In the genomic region with DNA sequence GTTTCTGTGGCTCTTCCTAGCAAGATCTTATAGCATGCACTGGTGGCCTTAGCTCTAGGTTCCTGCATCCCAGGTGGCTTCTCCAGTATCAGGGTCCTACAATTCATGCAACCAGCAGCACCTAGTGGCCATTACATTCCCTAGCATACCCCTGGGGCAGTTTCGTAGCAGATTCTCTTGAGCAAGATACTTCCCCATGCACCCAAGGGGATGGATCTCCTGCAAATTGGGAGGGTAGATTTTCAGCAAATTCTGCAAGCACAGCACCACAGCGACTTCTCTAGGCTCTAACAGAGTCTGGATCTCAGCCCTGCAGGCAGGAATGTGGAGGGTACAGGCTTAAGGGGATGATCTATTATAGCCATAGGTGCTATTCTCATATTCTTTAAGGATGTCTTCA, we compare ENCODE assay signal across 1 cellular context.
TF ChIP-seq lines count a peak whose summit lies in the region.

No MANE protein-coding gene starts in this region.

TF ChIP-seq in H1, 55 proteins besides CTCF, POLR2A, EP300 and RAD21 (continued from another document):
- TF ChIP-seq, protein P1, sequence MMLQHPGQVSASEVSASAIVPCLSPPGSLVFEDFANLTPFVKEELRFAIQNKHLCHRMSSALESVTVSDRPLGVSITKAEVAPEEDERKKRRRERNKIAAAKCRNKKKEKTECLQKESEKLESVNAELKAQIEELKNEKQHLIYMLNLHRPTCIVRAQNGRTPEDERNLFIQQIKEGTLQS (IDR thresholded peaks at IDR 0.05; ENCODE audit: insufficient read depth, low read depth, low read length): no peak
- TF ChIP-seq, protein P2, sequence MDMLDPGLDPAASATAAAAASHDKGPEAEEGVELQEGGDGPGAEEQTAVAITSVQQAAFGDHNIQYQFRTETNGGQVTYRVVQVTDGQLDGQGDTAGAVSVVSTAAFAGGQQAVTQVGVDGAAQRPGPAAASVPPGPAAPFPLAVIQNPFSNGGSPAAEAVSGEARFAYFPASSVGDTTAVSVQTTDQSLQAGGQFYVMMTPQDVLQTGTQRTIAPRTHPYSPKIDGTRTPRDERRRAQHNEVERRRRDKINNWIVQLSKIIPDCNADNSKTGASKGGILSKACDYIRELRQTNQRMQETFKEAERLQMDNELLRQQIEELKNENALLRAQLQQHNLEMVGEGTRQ (IDR thresholded peaks at IDR 0.05; ENCODE audit: low read length): no peak
- TF ChIP-seq, protein P3, sequence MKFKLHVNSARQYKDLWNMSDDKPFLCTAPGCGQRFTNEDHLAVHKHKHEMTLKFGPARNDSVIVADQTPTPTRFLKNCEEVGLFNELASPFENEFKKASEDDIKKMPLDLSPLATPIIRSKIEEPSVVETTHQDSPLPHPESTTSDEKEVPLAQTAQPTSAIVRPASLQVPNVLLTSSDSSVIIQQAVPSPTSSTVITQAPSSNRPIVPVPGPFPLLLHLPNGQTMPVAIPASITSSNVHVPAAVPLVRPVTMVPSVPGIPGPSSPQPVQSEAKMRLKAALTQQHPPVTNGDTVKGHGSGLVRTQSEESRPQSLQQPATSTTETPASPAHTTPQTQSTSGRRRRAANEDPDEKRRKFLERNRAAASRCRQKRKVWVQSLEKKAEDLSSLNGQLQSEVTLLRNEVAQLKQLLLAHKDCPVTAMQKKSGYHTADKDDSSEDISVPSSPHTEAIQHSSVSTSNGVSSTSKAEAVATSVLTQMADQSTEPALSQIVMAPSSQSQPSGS (IDR thresholded peaks at IDR 0.05; ENCODE audit: low read length): no peak
- TF ChIP-seq CREB1 (IDR thresholded peaks at IDR 0.05) (no peak), TCF12 (IDR thresholded peaks at IDR 0.05; ENCODE audit: low read depth, low read length) (peak; percentile 48; the same call in 1 of the 2 replicates), JUN (IDR thresholded peaks at IDR 0.05; ENCODE audit: low read depth, low read length) (no peak), BCL11A (IDR thresholded peaks at IDR 0.05; ENCODE audit: low read depth in 2 of 2, low read length in 2 of 2) (no peak), SRF (IDR thresholded peaks at IDR 0.05; ENCODE audit: low read depth, low read length) (no peak), SIRT6 (IDR thresholded peaks at IDR 0.05; ENCODE audit: low read length) (no peak), NANOG (IDR thresholded peaks at IDR 0.05; ENCODE audit: insufficient read depth, low read depth, low read length, poor library complexity, severe bottlenecking) (no peak), CHD1 (IDR thresholded peaks at IDR 0.05; ENCODE audit: low read depth, low read length) (no peak), SP2 (IDR thresholded peaks at IDR 0.05; ENCODE audit: low read length) (no peak), BRCA1 (IDR thresholded peaks at IDR 0.05; ENCODE audit: low read depth, low read length) (no peak), TEAD4 (IDR thresholded peaks at IDR 0.05; ENCODE audit: low read depth, low read length) (0 out of 2 replicates have a peak, but pooled peaks have one; percentile 23), MAFK (IDR thresholded peaks at IDR 0.05; ENCODE audit: low read depth, low read length) (peak; percentile 55), HDAC2 (IDR thresholded peaks at IDR 0.05; ENCODE audit: borderline replicate concordance in 1 of 2, low read depth in 2 of 2, low read length in 2 of 2) (no peak), EGR1 (IDR thresholded peaks at IDR 0.05; ENCODE audit: borderline replicate concordance, low read depth, low read length) (no peak), SUZ12 (IDR thresholded peaks at IDR 0.05; ENCODE audit: low read length) (no peak), BACH1 (IDR thresholded peaks at IDR 0.05; ENCODE audit: low read length) (no peak)
- TF ChIP-seq, protein P4, sequence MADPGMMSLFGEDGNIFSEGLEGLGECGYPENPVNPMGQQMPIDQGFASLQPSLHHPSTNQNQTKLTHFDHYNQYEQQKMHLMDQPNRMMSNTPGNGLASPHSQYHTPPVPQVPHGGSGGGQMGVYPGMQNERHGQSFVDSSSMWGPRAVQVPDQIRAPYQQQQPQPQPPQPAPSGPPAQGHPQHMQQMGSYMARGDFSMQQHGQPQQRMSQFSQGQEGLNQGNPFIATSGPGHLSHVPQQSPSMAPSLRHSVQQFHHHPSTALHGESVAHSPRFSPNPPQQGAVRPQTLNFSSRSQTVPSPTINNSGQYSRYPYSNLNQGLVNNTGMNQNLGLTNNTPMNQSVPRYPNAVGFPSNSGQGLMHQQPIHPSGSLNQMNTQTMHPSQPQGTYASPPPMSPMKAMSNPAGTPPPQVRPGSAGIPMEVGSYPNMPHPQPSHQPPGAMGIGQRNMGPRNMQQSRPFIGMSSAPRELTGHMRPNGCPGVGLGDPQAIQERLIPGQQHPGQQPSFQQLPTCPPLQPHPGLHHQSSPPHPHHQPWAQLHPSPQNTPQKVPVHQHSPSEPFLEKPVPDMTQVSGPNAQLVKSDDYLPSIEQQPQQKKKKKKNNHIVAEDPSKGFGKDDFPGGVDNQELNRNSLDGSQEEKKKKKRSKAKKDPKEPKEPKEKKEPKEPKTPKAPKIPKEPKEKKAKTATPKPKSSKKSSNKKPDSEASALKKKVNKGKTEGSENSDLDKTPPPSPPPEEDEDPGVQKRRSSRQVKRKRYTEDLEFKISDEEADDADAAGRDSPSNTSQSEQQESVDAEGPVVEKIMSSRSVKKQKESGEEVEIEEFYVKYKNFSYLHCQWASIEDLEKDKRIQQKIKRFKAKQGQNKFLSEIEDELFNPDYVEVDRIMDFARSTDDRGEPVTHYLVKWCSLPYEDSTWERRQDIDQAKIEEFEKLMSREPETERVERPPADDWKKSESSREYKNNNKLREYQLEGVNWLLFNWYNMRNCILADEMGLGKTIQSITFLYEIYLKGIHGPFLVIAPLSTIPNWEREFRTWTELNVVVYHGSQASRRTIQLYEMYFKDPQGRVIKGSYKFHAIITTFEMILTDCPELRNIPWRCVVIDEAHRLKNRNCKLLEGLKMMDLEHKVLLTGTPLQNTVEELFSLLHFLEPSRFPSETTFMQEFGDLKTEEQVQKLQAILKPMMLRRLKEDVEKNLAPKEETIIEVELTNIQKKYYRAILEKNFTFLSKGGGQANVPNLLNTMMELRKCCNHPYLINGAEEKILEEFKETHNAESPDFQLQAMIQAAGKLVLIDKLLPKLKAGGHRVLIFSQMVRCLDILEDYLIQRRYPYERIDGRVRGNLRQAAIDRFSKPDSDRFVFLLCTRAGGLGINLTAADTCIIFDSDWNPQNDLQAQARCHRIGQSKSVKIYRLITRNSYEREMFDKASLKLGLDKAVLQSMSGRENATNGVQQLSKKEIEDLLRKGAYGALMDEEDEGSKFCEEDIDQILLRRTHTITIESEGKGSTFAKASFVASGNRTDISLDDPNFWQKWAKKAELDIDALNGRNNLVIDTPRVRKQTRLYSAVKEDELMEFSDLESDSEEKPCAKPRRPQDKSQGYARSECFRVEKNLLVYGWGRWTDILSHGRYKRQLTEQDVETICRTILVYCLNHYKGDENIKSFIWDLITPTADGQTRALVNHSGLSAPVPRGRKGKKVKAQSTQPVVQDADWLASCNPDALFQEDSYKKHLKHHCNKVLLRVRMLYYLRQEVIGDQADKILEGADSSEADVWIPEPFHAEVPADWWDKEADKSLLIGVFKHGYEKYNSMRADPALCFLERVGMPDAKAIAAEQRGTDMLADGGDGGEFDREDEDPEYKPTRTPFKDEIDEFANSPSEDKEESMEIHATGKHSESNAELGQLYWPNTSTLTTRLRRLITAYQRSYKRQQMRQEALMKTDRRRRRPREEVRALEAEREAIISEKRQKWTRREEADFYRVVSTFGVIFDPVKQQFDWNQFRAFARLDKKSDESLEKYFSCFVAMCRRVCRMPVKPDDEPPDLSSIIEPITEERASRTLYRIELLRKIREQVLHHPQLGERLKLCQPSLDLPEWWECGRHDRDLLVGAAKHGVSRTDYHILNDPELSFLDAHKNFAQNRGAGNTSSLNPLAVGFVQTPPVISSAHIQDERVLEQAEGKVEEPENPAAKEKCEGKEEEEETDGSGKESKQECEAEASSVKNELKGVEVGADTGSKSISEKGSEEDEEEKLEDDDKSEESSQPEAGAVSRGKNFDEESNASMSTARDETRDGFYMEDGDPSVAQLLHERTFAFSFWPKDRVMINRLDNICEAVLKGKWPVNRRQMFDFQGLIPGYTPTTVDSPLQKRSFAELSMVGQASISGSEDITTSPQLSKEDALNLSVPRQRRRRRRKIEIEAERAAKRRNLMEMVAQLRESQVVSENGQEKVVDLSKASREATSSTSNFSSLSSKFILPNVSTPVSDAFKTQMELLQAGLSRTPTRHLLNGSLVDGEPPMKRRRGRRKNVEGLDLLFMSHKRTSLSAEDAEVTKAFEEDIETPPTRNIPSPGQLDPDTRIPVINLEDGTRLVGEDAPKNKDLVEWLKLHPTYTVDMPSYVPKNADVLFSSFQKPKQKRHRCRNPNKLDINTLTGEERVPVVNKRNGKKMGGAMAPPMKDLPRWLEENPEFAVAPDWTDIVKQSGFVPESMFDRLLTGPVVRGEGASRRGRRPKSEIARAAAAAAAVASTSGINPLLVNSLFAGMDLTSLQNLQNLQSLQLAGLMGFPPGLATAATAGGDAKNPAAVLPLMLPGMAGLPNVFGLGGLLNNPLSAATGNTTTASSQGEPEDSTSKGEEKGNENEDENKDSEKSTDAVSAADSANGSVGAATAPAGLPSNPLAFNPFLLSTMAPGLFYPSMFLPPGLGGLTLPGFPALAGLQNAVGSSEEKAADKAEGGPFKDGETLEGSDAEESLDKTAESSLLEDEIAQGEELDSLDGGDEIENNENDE (IDR thresholded peaks at IDR 0.05; ENCODE audit: insufficient replicate concordance, low read length): no peak
TF ChIP-seq in H1: peak in this region for 4.
